ENCODE assay signal across 28 cellular contexts in the genomic region with DNA sequence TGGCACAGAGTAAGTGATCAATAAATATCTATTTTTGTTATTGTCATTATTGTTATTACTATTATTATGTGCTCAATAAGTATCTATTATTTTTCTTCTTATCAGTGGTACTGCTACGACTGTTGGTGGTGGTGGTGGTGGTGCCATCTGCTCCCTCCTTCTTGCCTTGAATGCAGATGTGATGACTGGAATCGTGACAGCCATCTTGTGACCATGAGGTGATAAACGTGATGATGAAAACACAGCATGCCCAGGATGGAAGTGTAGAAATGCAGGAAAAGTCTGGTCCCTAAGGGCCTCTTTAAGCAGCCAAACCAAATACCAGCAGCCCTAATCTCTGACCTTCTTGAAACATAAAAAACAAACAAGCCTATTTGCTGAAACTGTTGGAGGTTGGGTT. TPM values are rescaled to one million over a fixed set of nuclear protein-coding genes. Genes with fewer than 3 reads are reported as not detected.
"Had no signal": no experiment of that assay in that cellular context is flagged by ENCODE, and none has a peak within 500 bp of the region (broad histone marks: within the 10 kb centered on the region; RNA-seq: fewer than 3 reads in every experiment).

No MANE protein-coding gene starts in this region.

- H3K4me3 ChIP-seq: hepatocyte, left ventricle myocardium inferior, lung, ovary, right atrium auricular region, right lobe of liver, smooth muscle cell, stomach, testis, thyroid gland, transverse colon, upper lobe of left lung had no signal

- H2AFZ ChIP-seq: hepatocyte had no signal

- DNase-seq: islet precursor cell; left ventricle myocardium inferior; mesendoderm; naive B cell; natural killer cell; nephron progenitor cell; ovary; stimulated activated CD4-positive, alpha-beta T cell treated with anti-CD3 and anti-CD28 coated beads, Interleukin-12 subunit alpha, Interleukin-12 subunit beta, amount 100 ng/mL, for 4 hours; stimulated activated CD4-positive, alpha-beta T cell treated with anti-CD3 and anti-CD28 coated beads, Interleukin-15, amount 100 ng/mL, for 24 hours; stimulated activated CD4-positive, alpha-beta T cell treated with anti-CD3 and anti-CD28 coated beads, Interleukin-2, amount 100 ng/mL, for 24 hours; stimulated activated CD4-positive, alpha-beta T cell treated with anti-CD3 and anti-CD28 coated beads, Interleukin-4, amount 100 ng/mL, for 1 hour; stimulated activated naive B cell treated with anti-CD40 and anti-IgM and Interleukin-4, amounts not matched to agents 10 μg/mL and 1 μg/mL and 100 μg/mL, for 72 hours; stimulated activated naive CD8-positive, alpha-beta T cell treated with anti-CD3 and anti-CD28 coated beads, Interleukin-15, Interleukin-2, amounts not matched to agents 100 U/mL and 50 U/mL, for 24 hours; stomach; testis; thyroid gland; transverse colon; upper lobe of left lung had no signal

- H3K4me2 ChIP-seq: hepatocyte, smooth muscle cell had no signal

- H3K36me3 Mint-ChIP-seq: mesothelial cell of epicardium; naive B cell; natural killer cell; stimulated activated naive B cell treated with anti-CD40 and anti-IgM and Interleukin-4, amounts not matched to agents 10 μg/mL and 1 μg/mL and 100 μg/mL, for 72 hours had no signal

- H3K36me3 ChIP-seq: left ventricle myocardium inferior, ovary, right atrium auricular region, stomach, thyroid gland, transverse colon, upper lobe of left lung had no signal

- ATAC-seq: natural killer cell; stimulated activated naive B cell treated with anti-CD40 and anti-IgM and Interleukin-4, amounts not matched to agents 10 μg/mL and 1 μg/mL and 100 μg/mL, for 72 hours; stimulated activated naive CD8-positive, alpha-beta T cell treated with anti-CD3 and anti-CD28 coated beads, Interleukin-15, Interleukin-2, amounts not matched to agents 100 U/mL and 50 U/mL, for 24 hours had no signal

- H3K27me3 ChIP-seq: hepatocyte, ovary, right atrium auricular region, right lobe of liver, testis, thyroid gland, upper lobe of left lung had no signal

- H3K9me3 ChIP-seq: left ventricle myocardium inferior, ovary, right atrium auricular region, right lobe of liver, stomach, testis, thyroid gland, transverse colon, upper lobe of left lung had no signal

- H3K27ac ChIP-seq: hepatocyte, left ventricle myocardium inferior, ovary, right atrium auricular region, right lobe of liver, stomach, testis, thyroid gland, transverse colon, upper lobe of left lung had no signal

- H3K27ac Mint-ChIP-seq: mesothelial cell of epicardium; naive B cell; natural killer cell; nephron progenitor cell; progenitor cell of endocrine pancreas; stimulated activated naive B cell treated with anti-CD40 and anti-IgM and Interleukin-4, amounts not matched to agents 10 μg/mL and 1 μg/mL and 100 μg/mL, for 72 hours had no signal

- H3K79me2 ChIP-seq: hepatocyte had no signal

- H3K4me3 Mint-ChIP-seq: mesothelial cell of epicardium; naive B cell; natural killer cell; nephron progenitor cell; stimulated activated naive B cell treated with anti-CD40 and anti-IgM and Interleukin-4, amounts not matched to agents 10 μg/mL and 1 μg/mL and 100 μg/mL, for 72 hours had no signal

- H3K9me3 Mint-ChIP-seq: mesothelial cell of epicardium, natural killer cell had no signal

RNA-seq across cellular contexts. Expression of gene SLC6A12, which starts 22.4 kb away (rescaled TPM):
- total RNA-seq: kidney epithelial cell, pulmonary artery endothelial cell, skeletal muscle tissue had no signal
- polyA plus RNA-seq: smooth muscle cell had no signal
